Comparison of ENCODE assay signal across 17 cellular contexts in the genomic region with DNA sequence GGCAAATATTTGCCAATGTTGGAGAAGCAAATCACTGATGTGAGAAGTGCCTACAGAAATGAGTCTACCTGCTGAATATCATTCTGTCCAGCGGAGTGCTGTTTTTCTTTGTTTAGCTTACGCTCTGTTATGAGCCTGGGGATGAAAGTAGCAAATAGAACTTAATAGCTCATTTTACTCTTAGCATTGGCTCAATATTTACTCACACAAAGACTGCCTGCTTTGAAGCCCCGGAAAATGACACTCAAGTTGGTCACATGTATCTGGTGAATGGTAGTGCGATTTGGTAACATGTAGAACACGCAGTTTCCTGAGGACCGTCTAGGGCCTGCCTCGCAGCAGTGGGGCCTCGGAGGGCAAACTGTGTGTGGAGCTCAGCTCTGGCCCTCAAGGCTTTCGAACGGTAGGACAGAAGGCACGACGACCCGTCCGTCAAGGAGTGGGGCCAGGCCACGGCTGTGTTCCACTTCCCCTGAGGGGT. TPM values are rescaled to one million over a fixed set of nuclear protein-coding genes. Genes with fewer than 3 reads are reported as not detected.
DNase-seq lines count a peak whose midpoint lies in the region; ATAC-seq and TF ChIP-seq lines count a peak whose summit lies in the region.
"Had no signal": no experiment of that assay in that cellular context is flagged by ENCODE, and none has a peak within 500 bp of the region (broad histone marks: within the 10 kb centered on the region; RNA-seq: fewer than 3 reads in every experiment).

No MANE protein-coding gene starts in this region.

- WGBS in endodermal cell (ENCODE audit: insufficient coverage in 1 of 2, insufficient read length in 1 of 2), 2 experiments: 94 to 100% methylated on average over 4 to 15 of the region's 15 CpGs
- 84 to 87% methylated on average over 15 of the region's 15 CpGs for WGBS in thyroid gland, 2 donors

- H3K4me1 ChIP-seq in cardiac muscle cell (ENCODE audit: low read depth): peaks cover 12% of the 10 kb centered on the region
- H3K4me1 ChIP-seq in endodermal cell (ENCODE audit: control insufficient read depth, insufficient read depth, low read length): no peaks in the 10 kb centered on the region
- H3K4me1 ChIP-seq in thyroid gland: peaks cover 27 to 33% of the 10 kb centered on the region in 2 donors

- H3K9me3 Mint-ChIP-seq in endodermal cell: no peaks in the 10 kb centered on the region

- H3K36me3 ChIP-seq in cardiac muscle cell (peaks cover 3% of the 10 kb centered on the region), endodermal cell (ENCODE audit: control insufficient read depth, insufficient read depth, low read length) (peaks cover 43% of the 10 kb centered on the region), thyroid gland (peaks cover 0 to 10% of the 10 kb centered on the region in 2 donors)

- H3K4me3 ChIP-seq in cardiac muscle cell (no peak overlapping the region), endodermal cell (ENCODE audit: low read length) (no peak overlapping the region), thyroid gland (replicated peaks in 1 of 3) (no peak overlapping the region)

- H3K9ac ChIP-seq in endodermal cell (ENCODE audit: extremely low read depth, low read length, poor library complexity, severe bottlenecking): no peak overlapping the region

- no peaks in the 10 kb centered on the region for H3K27me3 Mint-ChIP-seq in endodermal cell (ENCODE audit: insufficient read depth)

- no peak overlapping the region for H3K4me3 Mint-ChIP-seq in endodermal cell

- TF ChIP-seq POLR2A in thyroid gland (IDR thresholded peaks at IDR 0.05): no peak

- TF ChIP-seq CTCF in cardiac muscle cell (IDR thresholded peaks at IDR 0.05; ENCODE audit: low read depth, low read length): no peak
- TF ChIP-seq CTCF in endodermal cell (conservative IDR thresholded peaks at IDR 0.05): no peak
- TF ChIP-seq CTCF in thyroid gland (IDR thresholded peaks at IDR 0.05): no peak

- H3K27me3 ChIP-seq in cardiac muscle cell (no peaks in the 10 kb centered on the region), endodermal cell (ENCODE audit: control insufficient read depth, insufficient read depth, low read length, poor library complexity, severe bottlenecking) (no peaks in the 10 kb centered on the region), thyroid gland (no peaks in the 10 kb centered on the region)
- H3K27me3 ChIP-seq: neutrophil had no signal

- H3K36me3 Mint-ChIP-seq in endodermal cell (ENCODE audit: low read depth): peaks cover 55% of the 10 kb centered on the region

- ATAC-seq in HG02870 (IDR thresholded peaks at IDR 0.05; ENCODE audit: unreplicated experiment): no peak
- ATAC-seq: activated CD4-positive, CD25-positive, alpha-beta regulatory T cell treated with anti-CD3 and anti-CD28 coated beads, Interleukin-2, amount 50 U/mL, for 24 hours; right cardiac atrium had no signal

- no peak overlapping the region for H3K27ac Mint-ChIP-seq in endodermal cell

- intact Hi-C loops in cardiac septum (cut with DNase I) (no loop called here), thyroid gland (cut with DNase I) (loop anchor here (5.0 to 10.0 kb wide), 2 partner anchors 44 to 227 kb away; no protein-coding TSS in a partner anchor)

- H3K27ac ChIP-seq in cardiac muscle cell (peak overlapping the region; percentile 21), endodermal cell (ENCODE audit: low read depth, low read length) (no peak overlapping the region), thyroid gland (peak overlapping the region; percentile 22 to 66 (median 62))
- H3K27ac ChIP-seq: neutrophil had no signal

- no peak for DNase-seq in cardiac muscle cell (ENCODE audit: low read depth in 1 of 2, low spot score in 1 of 2)
- DNase-seq in cardiac septum (ENCODE audit: low spot score): no peak
- DNase-seq in NCI-H2196 treated with DMSO at 0.1 percent for 48 hours (lab: John Stamatoyannopoulos, UW; ENCODE audit: unreplicated experiment): peak; percentile 36
- peak; percentile 31 for DNase-seq in endodermal cell
- no peak for DNase-seq in thyroid gland
- DNase-seq in pons (ENCODE audit: low spot score): no peak
- no peak for DNase-seq in cerebellar nuclear complex (lab: John Stamatoyannopoulos, UW)
- DNase-seq: activated gamma-delta T cell treated with Interleukin-2 at 50 U/mL for 16 hours; hippocampal formation; MV-4-11; NCI-H524; right cardiac atrium; stimulated activated CD4-positive, alpha-beta T cell treated with anti-CD3 and anti-CD28 coated beads, Interleukin-1b, Interleukin-23, amount 100 ng/mL, for 48 hours; T-helper 9 cell had no signal

- H3K9me3 ChIP-seq in cardiac muscle cell (ENCODE audit: low read depth) (no peaks in the 10 kb centered on the region), endodermal cell (ENCODE audit: control insufficient read depth, low read length) (no peaks in the 10 kb centered on the region), thyroid gland (no peaks in the 10 kb centered on the region)
- H3K9me3 ChIP-seq: neutrophil had no signal

- peaks cover 17% of the 10 kb centered on the region for H3K4me1 Mint-ChIP-seq in endodermal cell

RNA-seq across cellular contexts. Expression of a gene that starts 38.9 kb away (rescaled TPM):
- total RNA-seq in cardiac muscle cell (16.2 and 16.6 TPM in 2 replicates), cardiac septum (20.1 TPM), endodermal cell (10 to 100 TPM; 21.0 to 27.9 TPM), thyroid gland (10 to 100 TPM; 26.7 to 34.6 (median 33.2) TPM)
- 15.2 and 18.5 TPM in 2 replicates for polyA plus RNA-seq in cardiac muscle cell
- polyA plus RNA-seq in endodermal cell (2013, experiment 1 of 2): 11.4 TPM
- 11.7 TPM for polyA plus RNA-seq in endodermal cell (2013, experiment 2 of 2)

Comparison
In these comparisons a context has a peak if more than half of its experiments do, and no peak if none do; other contexts are left out.
1. DNase-seq: peak in NCI-H2196 treated with DMSO at 0.1 percent for 48 hours (single experiment) and endodermal cell (single experiment); none in cardiac muscle cell (0 of 2), cardiac septum (single experiment), thyroid gland (0 of 2), pons (single experiment) and cerebellar nuclear complex (0 of 2).